ENCODE assay signal across 10 cellular contexts in the genomic region with DNA sequence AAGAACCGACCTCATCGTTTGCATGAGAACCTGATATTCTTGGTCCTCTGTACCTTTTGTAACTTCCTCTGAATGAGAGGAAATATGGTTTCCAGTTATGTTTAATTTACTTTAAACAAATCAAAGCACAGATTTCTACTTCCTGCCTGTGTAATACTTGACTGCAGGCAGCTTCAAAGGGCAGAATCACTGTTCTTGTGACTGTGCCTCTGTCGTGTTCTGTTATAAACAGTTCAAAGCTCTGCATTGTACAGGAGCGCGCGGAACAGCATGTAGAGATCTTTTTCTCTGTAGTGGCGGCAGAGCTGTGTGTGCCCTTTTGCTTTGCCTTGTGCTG.
DNase-seq lines count a peak whose midpoint lies in the region; ATAC-seq and TF ChIP-seq lines count a peak whose summit lies in the region.
"Had no signal": no experiment of that assay in that cellular context is flagged by ENCODE, and none has a peak within 500 bp of the region (broad histone marks: within the 10 kb centered on the region; RNA-seq: fewer than 3 reads in every experiment).

No MANE protein-coding gene starts in this region.

- no peak overlapping the region for H2BK120ac ChIP-seq in IMR-90 (ENCODE audit: low read depth, low read length)

- DNase-seq in IMR-90 (no peak), islet precursor cell (no peak), NCI-H2227 treated with DMSO at 0.1 percent for 48 hours (lab: John Stamatoyannopoulos, UW) (no peak)
- DNase-seq in T-helper 2 cell treated with Interferon-gamma antibody and Interleukin-4, amounts not matched to agents 5 μg/mL and 100 μg/mL, for 36 hours (ENCODE audit: low spot score) = no peak
- DNase-seq in activated naive CD8-positive, alpha-beta T cell treated with anti-CD3 and anti-CD28 coated beads, Interleukin-2, amount 10 ng/mL, durations not matched to agents 7 days and 5 days = no peak
- DNase-seq in naive thymus-derived CD4-positive, alpha-beta T cell = peak in 7 of 9 donors; percentile 73 to 90 (median 86)
- DNase-seq: immature natural killer cell, nucleus accumbens had no signal

- no CpG with 5 or more reads among the region's 7 CpGs for WGBS in IMR-90 (ENCODE audit: extremely low coverage in 2 of 2, insufficient read length in 1 of 2), 2 experiments

- no peaks in the 10 kb centered on the region for H3K9me1 ChIP-seq in IMR-90 (ENCODE audit: insufficient read depth, low read length)

- no peak overlapping the region for H2AK5ac ChIP-seq in IMR-90 (ENCODE audit: low read depth, low read length)

- H3K36me3 ChIP-seq in IMR-90 (ENCODE audit: control insufficient read depth, insufficient read depth, low read length) = no peaks in the 10 kb centered on the region
- no peaks in the 10 kb centered on the region for H3K36me3 ChIP-seq in naive thymus-derived CD4-positive, alpha-beta T cell (ENCODE audit: control insufficient read depth in 2 of 3, insufficient read depth in 3 of 3, low read length in 3 of 3)
- H3K36me3 ChIP-seq: MG63 had no signal

- H3K36me3 Mint-ChIP-seq in T-helper 2 cell treated with Interferon-gamma antibody and Interleukin-4, amounts not matched to agents 5 μg/mL and 100 μg/mL, for 36 hours (ENCODE audit: low read depth) = no peaks in the 10 kb centered on the region
- no peaks in the 10 kb centered on the region for H3K36me3 Mint-ChIP-seq in activated naive CD8-positive, alpha-beta T cell treated with anti-CD3 and anti-CD28 coated beads, Interleukin-2, amount 10 ng/mL, durations not matched to agents 7 days and 5 days
- peaks cover 0 to 6% (median 0%) of the 10 kb centered on the region in 5 donors for H3K36me3 Mint-ChIP-seq in naive thymus-derived CD4-positive, alpha-beta T cell
- H3K36me3 Mint-ChIP-seq: immature natural killer cell had no signal

- H2AK9ac ChIP-seq in IMR-90 (replicated peaks; ENCODE audit: low read depth, low read length, poor library complexity) = no peak overlapping the region

- peak; percentile 14; the same call in 1 of the 2 replicates for ATAC-seq in IMR-90 (ENCODE audit: low read depth)
- peak; percentile 95 for ATAC-seq in activated naive CD8-positive, alpha-beta T cell treated with anti-CD3 and anti-CD28 coated beads, Interleukin-2, amount 10 ng/mL, durations not matched to agents 7 days and 5 days (ENCODE audit: low read depth)
- peak; percentile 98 for ATAC-seq in naive thymus-derived CD4-positive, alpha-beta T cell
- no peak for ATAC-seq in HG03095 (IDR thresholded peaks at IDR 0.05; ENCODE audit: unreplicated experiment)

- H4K20me1 ChIP-seq in IMR-90 (ENCODE audit: insufficient read depth, low read length) = no peaks in the 10 kb centered on the region

- no peak for TF ChIP-seq CTCF in IMR-90 (conservative IDR thresholded peaks at IDR 0.05; ENCODE audit: low read depth, low read length)

- TF ChIP-seq RAD21 in IMR-90 (IDR thresholded peaks at IDR 0.05; ENCODE audit: low read length) = no peak

- CTCF ChIA-PET in IMR-90 (lab: Yijun Ruan, JAX) = interaction anchor here (0.7 kb wide), 1 partner anchor 67 kb away, joined by 4 read pairs; no protein-coding TSS in a partner anchor
- CTCF ChIA-PET in naive thymus-derived CD4-positive, alpha-beta T cell (lab: Charles Lee) = interaction anchor here (0.6 to 1.8 kb wide), 4 partner anchors 30 to 1506 kb away, joined by 3 to 8 read pairs (median 4); no protein-coding TSS in a partner anchor

- H3K4me3 ChIP-seq in IMR-90 (ENCODE audit: insufficient read depth, low read depth, low read length) = no peak overlapping the region
- H3K4me3 ChIP-seq in naive thymus-derived CD4-positive, alpha-beta T cell (ENCODE audit: low read length) = peak overlapping the region; percentile 25
- H3K4me3 ChIP-seq: MG63 had no signal

- no peak overlapping the region for H4K8ac ChIP-seq in IMR-90 (ENCODE audit: low read depth in 2 of 2, low read length in 2 of 2)

- H2AFZ ChIP-seq in IMR-90 (replicated peaks; ENCODE audit: low read length, poor library complexity) = no peak overlapping the region

- H4K91ac ChIP-seq in IMR-90 (ENCODE audit: insufficient read depth, low read depth, low read length) = no peak overlapping the region

- peak overlapping the region; percentile 46 for H3K4me3 Mint-ChIP-seq in T-helper 2 cell treated with Interferon-gamma antibody and Interleukin-4, amounts not matched to agents 5 μg/mL and 100 μg/mL, for 36 hours
- peak overlapping the region; percentile 82 for H3K4me3 Mint-ChIP-seq in activated naive CD8-positive, alpha-beta T cell treated with anti-CD3 and anti-CD28 coated beads, Interleukin-2, amount 10 ng/mL, durations not matched to agents 7 days and 5 days
- H3K4me3 Mint-ChIP-seq in naive thymus-derived CD4-positive, alpha-beta T cell = peak overlapping the region; percentile 61 to 88 (median 76)
- H3K4me3 Mint-ChIP-seq: immature natural killer cell had no signal

- no peak overlapping the region for H3K14ac ChIP-seq in IMR-90 (replicated peaks; ENCODE audit: low read depth, low read length)

- TF ChIP-seq POLR2A in IMR-90 (IDR thresholded peaks at IDR 0.05; ENCODE audit: low read depth, low read length) = no peak

- no peak overlapping the region for H2BK15ac ChIP-seq in IMR-90 (ENCODE audit: low read depth, low read length)

- H3K56ac ChIP-seq in IMR-90 (ENCODE audit: extremely low read depth, insufficient read depth, low read length) = no peak overlapping the region

- H3K9me3 Mint-ChIP-seq in T-helper 2 cell treated with Interferon-gamma antibody and Interleukin-4, amounts not matched to agents 5 μg/mL and 100 μg/mL, for 36 hours = no peaks in the 10 kb centered on the region
- H3K9me3 Mint-ChIP-seq in activated naive CD8-positive, alpha-beta T cell treated with anti-CD3 and anti-CD28 coated beads, Interleukin-2, amount 10 ng/mL, durations not matched to agents 7 days and 5 days = no peaks in the 10 kb centered on the region
- peaks cover 0 to 5% (median 0%) of the 10 kb centered on the region in 11 donors for H3K9me3 Mint-ChIP-seq in naive thymus-derived CD4-positive, alpha-beta T cell
- H3K9me3 Mint-ChIP-seq: immature natural killer cell had no signal

- H3K9ac ChIP-seq in IMR-90 (ENCODE audit: low read depth, low read length) = no peak overlapping the region

- peaks cover 19% of the 10 kb centered on the region for H3K4me1 Mint-ChIP-seq in T-helper 2 cell treated with Interferon-gamma antibody and Interleukin-4, amounts not matched to agents 5 μg/mL and 100 μg/mL, for 36 hours (ENCODE audit: low read depth)
- H3K4me1 Mint-ChIP-seq in activated naive CD8-positive, alpha-beta T cell treated with anti-CD3 and anti-CD28 coated beads, Interleukin-2, amount 10 ng/mL, durations not matched to agents 7 days and 5 days = peaks cover 22% of the 10 kb centered on the region
- peaks cover 32 to 95% (median 77%) of the 10 kb centered on the region in 7 donors for H3K4me1 Mint-ChIP-seq in naive thymus-derived CD4-positive, alpha-beta T cell
- H3K4me1 Mint-ChIP-seq: immature natural killer cell had no signal

- H2BK20ac ChIP-seq in IMR-90 (ENCODE audit: low read depth, low read length) = no peak overlapping the region

- no peak overlapping the region for H2BK5ac ChIP-seq in IMR-90 (ENCODE audit: low read depth, low read length, poor library complexity, severe bottlenecking)

- H3K4ac ChIP-seq in IMR-90 (ENCODE audit: low read depth, low read length) = no peak overlapping the region

- intact Hi-C loops in IMR-90 (cut with micrococcal nuclease) = no loop called here
- intact Hi-C loops in naive thymus-derived CD4-positive, alpha-beta T cell (cut with micrococcal nuclease) = loop anchor here (1.0 to 10.0 kb wide), 12 partner anchors 10 to 1261 kb away; a partner anchor contains a TSS

- POLR2A ChIA-PET in IMR-90 (lab: Charles Lee; ENCODE audit: unreplicated experiment) = interaction anchor here (0.7 kb wide), 1 partner anchor 479 kb away, joined by 3 read pairs; no protein-coding TSS in a partner anchor
- POLR2A ChIA-PET in activated naive CD8-positive, alpha-beta T cell treated with anti-CD3 and anti-CD28 coated beads, Interleukin-2, amount 10 ng/mL, durations not matched to agents 7 days and 5 days (lab: Charles Lee) = interaction anchor here (0.6 to 2.2 kb wide), 7 partner anchors 10 to 118 kb away, joined by 3 to 13 read pairs (median 4); a partner anchor contains a TSS
- POLR2A ChIA-PET in naive thymus-derived CD4-positive, alpha-beta T cell (lab: Charles Lee) = interaction anchor here (0.6 to 5.5 kb wide), 11 partner anchors 12 to 453 kb away, joined by 3 to 62 read pairs (median 5); a partner anchor contains a TSS

- no peak overlapping the region for H3K18ac ChIP-seq in IMR-90 (ENCODE audit: low read depth, low read length)

- no peaks in the 10 kb centered on the region for H3K9me3 ChIP-seq in IMR-90 (ENCODE audit: control insufficient read depth, insufficient read depth, low read length)
- H3K9me3 ChIP-seq in naive thymus-derived CD4-positive, alpha-beta T cell (ENCODE audit: control insufficient read depth in 2 of 3, low read length in 3 of 3) = no peaks in the 10 kb centered on the region
- H3K9me3 ChIP-seq: MG63 had no signal

- no peak overlapping the region for H3K27ac ChIP-seq in IMR-90 (ENCODE audit: insufficient read depth, low read length)
- peak overlapping the region; percentile 75 for H3K27ac ChIP-seq in naive thymus-derived CD4-positive, alpha-beta T cell (ENCODE audit: low read depth, low read length)

- in situ Hi-C loops in IMR-90 (cut with MboI; ENCODE audit: low sequenced_read_pairs) = no loop called here

- H3K23ac ChIP-seq in IMR-90 (ENCODE audit: low read depth, low read length) = no peak overlapping the region

- no peak overlapping the region for H4K5ac ChIP-seq in IMR-90 (ENCODE audit: low read depth, low read length)

- H3K27me3 Mint-ChIP-seq in T-helper 2 cell treated with Interferon-gamma antibody and Interleukin-4, amounts not matched to agents 5 μg/mL and 100 μg/mL, for 36 hours (ENCODE audit: low read depth) = no peaks in the 10 kb centered on the region
- no peaks in the 10 kb centered on the region for H3K27me3 Mint-ChIP-seq in activated naive CD8-positive, alpha-beta T cell treated with anti-CD3 and anti-CD28 coated beads, Interleukin-2, amount 10 ng/mL, durations not matched to agents 7 days and 5 days
- no peaks in the 10 kb centered on the region for H3K27me3 Mint-ChIP-seq in naive thymus-derived CD4-positive, alpha-beta T cell

- dilution Hi-C loops in IMR-90 (cut with HindIII; ENCODE audit: low sequenced_read_pairs, unreplicated experiment) = no loop called here

- H3K27me3 ChIP-seq in IMR-90 (ENCODE audit: control insufficient read depth, insufficient read depth, low read length) = peaks cover 11% of the 10 kb centered on the region
- no peaks in the 10 kb centered on the region for H3K27me3 ChIP-seq in naive thymus-derived CD4-positive, alpha-beta T cell (ENCODE audit: control insufficient read depth in 2 of 2, insufficient read depth in 2 of 2, low read length in 2 of 2)
- H3K27me3 ChIP-seq: MG63 had no signal

- peak overlapping the region; percentile 71 for H3K27ac Mint-ChIP-seq in T-helper 2 cell treated with Interferon-gamma antibody and Interleukin-4, amounts not matched to agents 5 μg/mL and 100 μg/mL, for 36 hours
- H3K27ac Mint-ChIP-seq in activated naive CD8-positive, alpha-beta T cell treated with anti-CD3 and anti-CD28 coated beads, Interleukin-2, amount 10 ng/mL, durations not matched to agents 7 days and 5 days = peak overlapping the region; percentile 96
- peak overlapping the region; percentile 83 to 100 (median 97) for H3K27ac Mint-ChIP-seq in naive thymus-derived CD4-positive, alpha-beta T cell
- H3K27ac Mint-ChIP-seq: immature natural killer cell had no signal

- H3K79me1 ChIP-seq in IMR-90 (ENCODE audit: low read depth in 1 of 2, low read length in 2 of 2) = no peaks in the 10 kb centered on the region

- no peak overlapping the region for H3K4me2 ChIP-seq in IMR-90 (ENCODE audit: low read depth, low read length)

- no peaks in the 10 kb centered on the region; the same call in 1 of the 2 replicates for H3K4me1 ChIP-seq in IMR-90 (ENCODE audit: control insufficient read depth, insufficient read depth, low read length)
- peaks cover 11 to 54% of the 10 kb centered on the region in 2 donors for H3K4me1 ChIP-seq in naive thymus-derived CD4-positive, alpha-beta T cell (ENCODE audit: control insufficient read depth in 2 of 2, insufficient read depth in 2 of 2, low read length in 2 of 2)

- no TSS peak for BruUV-seq in IMR-90 (replicated peaks; lab: Mats Ljungman, UMichigan)

Comparison
In these comparisons a context has a peak if more than half of its experiments do, and no peak if none do; other contexts are left out.
1. DNase-seq: peak in naive thymus-derived CD4-positive, alpha-beta T cell (7 of 9); none in IMR-90 (single experiment), T-helper 2 cell treated with Interferon-gamma antibody and Interleukin-4, amounts not matched to agents 5 μg/mL and 100 μg/mL, for 36 hours (single experiment), activated naive CD8-positive, alpha-beta T cell treated with anti-CD3 and anti-CD28 coated beads, Interleukin-2, amount 10 ng/mL, durations not matched to agents 7 days and 5 days (single experiment), islet precursor cell (single experiment) and NCI-H2227 treated with DMSO at 0.1 percent for 48 hours (single experiment).
2. Peak in every context shown above with its lines, with median percentiles within 50 percentile points of each other: H3K27ac Mint-ChIP-seq and H3K4me3 Mint-ChIP-seq.